Comparison of ENCODE assay signal across 10 cellular contexts in the genomic region with DNA sequence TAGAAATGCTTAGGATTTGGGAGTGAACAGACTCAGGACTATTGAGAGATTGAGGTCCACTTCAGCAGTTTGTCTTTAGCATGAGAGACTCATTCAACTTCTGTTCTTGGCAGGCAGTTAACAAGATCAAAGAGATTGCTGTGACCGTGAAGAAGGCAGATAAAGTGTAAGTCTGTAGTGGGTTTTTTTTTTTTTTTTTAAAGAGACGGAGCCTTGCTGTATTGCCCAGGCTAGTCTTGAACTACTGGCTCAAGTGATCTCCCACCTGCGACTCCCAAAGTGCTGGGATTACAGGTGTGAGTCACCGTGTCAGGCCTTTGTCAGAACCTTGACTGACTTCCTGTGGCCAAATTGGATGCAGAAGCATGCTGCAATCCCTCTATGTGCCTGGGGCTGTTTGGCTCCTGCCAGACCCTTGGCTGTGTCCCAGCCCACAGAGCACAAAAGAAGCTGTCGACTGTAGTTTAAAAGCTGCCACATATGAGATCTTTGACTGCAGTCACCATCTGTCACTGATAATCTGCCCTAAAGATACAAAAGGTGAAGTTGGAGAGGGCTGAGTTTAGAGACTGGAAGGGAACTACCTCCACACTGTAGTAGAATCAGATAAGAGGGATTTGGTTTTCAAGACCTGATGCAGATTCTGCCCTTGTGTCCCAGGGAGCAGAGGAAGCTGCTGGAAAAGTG. TPM values are rescaled to one million over a fixed set of nuclear protein-coding genes. Genes with fewer than 3 reads are reported as not detected.
DNase-seq lines count a peak whose midpoint lies in the region; ATAC-seq and TF ChIP-seq lines count a peak whose summit lies in the region.
"Had no signal": no experiment of that assay in that cellular context is flagged by ENCODE, and none has a peak within 500 bp of the region (broad histone marks: within the 10 kb centered on the region; RNA-seq: fewer than 3 reads in every experiment).

No MANE protein-coding gene starts in this region.

- no peak overlapping the region for H3K4me3 ChIP-seq in epithelial cell of esophagus (ENCODE audit: low read length)

- H3K4me3 Mint-ChIP-seq in stimulated activated naive CD8-positive, alpha-beta T cell treated with anti-CD3 and anti-CD28 coated beads, Interleukin-15, amount 100 ng/mL, for 72 hours = no peak overlapping the region
- H3K4me3 Mint-ChIP-seq in endothelial cell (ENCODE audit: unreplicated experiment) = no peak overlapping the region
- H3K4me3 Mint-ChIP-seq: CD4-positive, alpha-beta memory T cell had no signal

- peaks cover 8 to 14% of the 10 kb centered on the region in 2 donors for H3K36me3 Mint-ChIP-seq in activated naive CD4-positive, alpha-beta T cell treated with anti-CD3 and anti-CD28 coated beads, Interleukin-2, amount 50 U/mL, for 72 hours
- H3K36me3 Mint-ChIP-seq in endothelial cell (ENCODE audit: low read depth, unreplicated experiment) = peaks cover 37% of the 10 kb centered on the region

- no peaks in the 10 kb centered on the region for H3K27me3 Mint-ChIP-seq in stimulated activated naive CD8-positive, alpha-beta T cell treated with anti-CD3 and anti-CD28 coated beads, Interleukin-15, amount 100 ng/mL, for 72 hours
- no peaks in the 10 kb centered on the region for H3K27me3 Mint-ChIP-seq in endothelial cell (ENCODE audit: unreplicated experiment)
- H3K27me3 Mint-ChIP-seq: CD4-positive, alpha-beta memory T cell had no signal

- no peak for TF ChIP-seq CTCF in epithelial cell of esophagus (IDR thresholded peaks at IDR 0.05; ENCODE audit: insufficient read depth, low read depth, low read length, missing control alignments)
- no peak for TF ChIP-seq CTCF in endothelial cell (IDR thresholded peaks at IDR 0.05; ENCODE audit: unreplicated experiment)

- H3K9me3 Mint-ChIP-seq in activated naive CD4-positive, alpha-beta T cell treated with anti-CD3 and anti-CD28 coated beads, Interleukin-2, amount 50 U/mL, for 72 hours = no peaks in the 10 kb centered on the region
- no peaks in the 10 kb centered on the region for H3K9me3 Mint-ChIP-seq in stimulated activated naive CD8-positive, alpha-beta T cell treated with anti-CD3 and anti-CD28 coated beads, Interleukin-15, amount 100 ng/mL, for 72 hours
- no peaks in the 10 kb centered on the region for H3K9me3 Mint-ChIP-seq in endothelial cell (ENCODE audit: unreplicated experiment)
- H3K9me3 Mint-ChIP-seq: CD4-positive, alpha-beta memory T cell had no signal

- ATAC-seq in activated naive CD4-positive, alpha-beta T cell treated with anti-CD3 and anti-CD28 coated beads, Interleukin-2, amount 50 U/mL, for 72 hours = no peak
- ATAC-seq in stimulated activated naive CD8-positive, alpha-beta T cell treated with anti-CD3 and anti-CD28 coated beads, Interleukin-15, amount 100 ng/mL, for 72 hours = no peak

- H3K4me1 Mint-ChIP-seq in stimulated activated naive CD8-positive, alpha-beta T cell treated with anti-CD3 and anti-CD28 coated beads, Interleukin-15, amount 100 ng/mL, for 72 hours = peaks cover 22% of the 10 kb centered on the region
- H3K4me1 Mint-ChIP-seq in endothelial cell (ENCODE audit: unreplicated experiment) = no peaks in the 10 kb centered on the region

- no peak for DNase-seq in activated naive CD4-positive, alpha-beta T cell treated with anti-CD3 and anti-CD28 coated beads, Interleukin-2, amount 50 U/mL, for 72 hours (ENCODE audit: low spot score in 2 of 2)
- DNase-seq in activated naive CD4-positive, alpha-beta T cell treated with anti-CD3 and anti-CD28 coated beads, Interleukin-2, amount 50 U/mL, for 16 hours = no peak
- DNase-seq in RPMI7951 (ENCODE audit: low read depth) = peak; percentile 96
- DNase-seq in epithelial cell of esophagus (ENCODE audit: low read depth) = peak; percentile 90
- DNase-seq in stimulated activated naive CD8-positive, alpha-beta T cell treated with anti-CD3 and anti-CD28 coated beads, Interleukin-15, amount 100 ng/mL, for 72 hours = no peak
- no peak for DNase-seq in endothelial cell (ENCODE audit: low spot score)
- no peak for DNase-seq in NCI-H2107 treated with DMSO at 0.1 percent for 48 hours (lab: John Stamatoyannopoulos, UW; ENCODE audit: unreplicated experiment)
- DNase-seq in NCI-H1436 (lab: John Stamatoyannopoulos, UW) = no peak
- DNase-seq: CD4-positive, alpha-beta memory T cell had no signal

- peak overlapping the region; percentile 33 to 91 for H3K27ac Mint-ChIP-seq in activated naive CD4-positive, alpha-beta T cell treated with anti-CD3 and anti-CD28 coated beads, Interleukin-2, amount 50 U/mL, for 72 hours
- peak overlapping the region; percentile 27 to 48 for H3K27ac Mint-ChIP-seq in stimulated activated naive CD8-positive, alpha-beta T cell treated with anti-CD3 and anti-CD28 coated beads, Interleukin-15, amount 100 ng/mL, for 72 hours
- no peak overlapping the region for H3K27ac Mint-ChIP-seq in endothelial cell (ENCODE audit: unreplicated experiment)

RNA-seq across cellular contexts. Expression of gene CCT7, which starts 9.9 kb away (rescaled TPM):
- total RNA-seq in activated naive CD4-positive, alpha-beta T cell treated with anti-CD3 and anti-CD28 coated beads, Interleukin-2, amount 50 U/mL, for 72 hours = 100 to 1,000 TPM; 417 to 503 TPM
- total RNA-seq in RPMI7951 (2014; rRNA removed; shearing (Covaris generic)) = 396 and 500 TPM in 2 replicates
- total RNA-seq in endothelial cell (ENCODE audit: unreplicated experiment) = 183 TPM

RNA-seq across cellular contexts. Expression of gene PRADC1, which starts 11.0 kb away (rescaled TPM):
- total RNA-seq in activated naive CD4-positive, alpha-beta T cell treated with anti-CD3 and anti-CD28 coated beads, Interleukin-2, amount 50 U/mL, for 72 hours = 10 to 100 TPM; 11.5 to 24.7 TPM
- total RNA-seq in RPMI7951 (2014; rRNA removed; shearing (Covaris generic)) = 43.6 and 52.7 TPM in 2 replicates
- total RNA-seq in endothelial cell (ENCODE audit: unreplicated experiment) = 24.1 TPM

RNA-seq across cellular contexts. Expression of gene SMYD5, which starts 30.0 kb away (rescaled TPM):
- total RNA-seq in activated naive CD4-positive, alpha-beta T cell treated with anti-CD3 and anti-CD28 coated beads, Interleukin-2, amount 50 U/mL, for 72 hours = 10 to 100 TPM; 36.0 to 41.1 TPM
- 20.1 and 21.5 TPM in 2 replicates for total RNA-seq in RPMI7951 (2014; rRNA removed; shearing (Covaris generic))
- 17.0 TPM for total RNA-seq in endothelial cell (ENCODE audit: unreplicated experiment)

RNA-seq across cellular contexts. Expression of gene FBXO41, which starts 40.3 kb away (rescaled TPM):
- total RNA-seq in activated naive CD4-positive, alpha-beta T cell treated with anti-CD3 and anti-CD28 coated beads, Interleukin-2, amount 50 U/mL, for 72 hours = 10 to 100 TPM; 16.0 to 41.5 TPM
- total RNA-seq in RPMI7951 (2014; rRNA removed; shearing (Covaris generic)) = 0.98 and 1.1 TPM in 2 replicates
- total RNA-seq in endothelial cell (ENCODE audit: unreplicated experiment) = 2.1 TPM

RNA-seq across cellular contexts. Expression of gene NOTO, which starts 41.7 kb away (rescaled TPM):
- not detected for total RNA-seq in activated naive CD4-positive, alpha-beta T cell treated with anti-CD3 and anti-CD28 coated beads, Interleukin-2, amount 50 U/mL, for 72 hours
- total RNA-seq in RPMI7951 (2014; rRNA removed; shearing (Covaris generic)) = not detected in 2 replicates
- total RNA-seq in endothelial cell (ENCODE audit: unreplicated experiment) = not detected
- total RNA-seq: CD4-positive, alpha-beta memory T cell; glomerular endothelial cell had no signal

Comparison
In these comparisons a context has a peak if more than half of its experiments do, and no peak if none do; other contexts are left out.
1. DNase-seq: peak in RPMI7951 (single experiment) and epithelial cell of esophagus (single experiment); none in activated naive CD4-positive, alpha-beta T cell treated with anti-CD3 and anti-CD28 coated beads, Interleukin-2, amount 50 U/mL, for 72 hours (0 of 2), activated naive CD4-positive, alpha-beta T cell treated with anti-CD3 and anti-CD28 coated beads, Interleukin-2, amount 50 U/mL, for 16 hours (single experiment), stimulated activated naive CD8-positive, alpha-beta T cell treated with anti-CD3 and anti-CD28 coated beads, Interleukin-15, amount 100 ng/mL, for 72 hours (0 of 2), endothelial cell (single experiment), NCI-H2107 treated with DMSO at 0.1 percent for 48 hours (single experiment) and NCI-H1436 (single experiment).